21 cellular contexts compared by ENCODE assay signal in genomic region chr3:16326724-16327349, GRCh38.
DNase-seq lines count a peak whose midpoint lies in the region; ATAC-seq, FAIRE-seq and TF ChIP-seq lines count a peak whose summit lies in the region.
"Had no signal": no experiment of that assay in that cellular context is flagged by ENCODE, and none has a peak within 500 bp of the region (broad histone marks: within the 10 kb centered on the region; RNA-seq: fewer than 3 reads in every experiment).

No MANE protein-coding gene starts in this region.

- in situ Hi-C loops in GM12878 (cut with MboI), result no loop called here

- H2BK120ac ChIP-seq in mesendoderm (ENCODE audit: low read depth, low read length), result no peak overlapping the region

- H3K23ac ChIP-seq in mesendoderm (ENCODE audit: low read length), result no peak overlapping the region

- H2BK15ac ChIP-seq in mesendoderm (replicated peaks; ENCODE audit: low read depth), result no peak overlapping the region

- SMC1A ChIA-PET in GM12878 (lab: Charles Lee; ENCODE audit: uncharacterized antibody, unreplicated experiment), result no interaction called here

- peak overlapping the region; percentile 10 for H3K27ac ChIP-seq in CD8-positive, alpha-beta T cell (ENCODE audit: low read depth, low read length)
- no peak overlapping the region for H3K27ac ChIP-seq in GM12878 (ENCODE audit: control insufficient read depth, insufficient read depth)
- no peak overlapping the region for H3K27ac ChIP-seq in mesendoderm (ENCODE audit: low read depth, low read length)
- no peak overlapping the region for H3K27ac ChIP-seq in upper lobe of left lung
- H3K27ac ChIP-seq: SK-N-MC had no signal

- H3K18ac ChIP-seq in mesendoderm (ENCODE audit: low read length), result no peak overlapping the region

- H4K5ac ChIP-seq in mesendoderm (ENCODE audit: low read length), result no peak overlapping the region

- TF ChIP-seq RAD21 in GM12878 (IDR thresholded peaks at IDR 0.05; ENCODE audit: insufficient read depth, low read depth, low read length), result no peak

- no peak overlapping the region for H3K4me2 ChIP-seq in GM12878 (ENCODE audit: control insufficient read depth, insufficient read depth)
- no peak overlapping the region for H3K4me2 ChIP-seq in mesendoderm (ENCODE audit: low read length)

- H3K4me3 Mint-ChIP-seq in activated CD4-positive, alpha-beta T cell treated with anti-CD3 and anti-CD28 coated beads for 36 hours, result no peak overlapping the region
- no peak overlapping the region for H3K4me3 Mint-ChIP-seq in CD8-positive, alpha-beta T cell
- no peak overlapping the region for H3K4me3 Mint-ChIP-seq in HFFc6
- H3K4me3 Mint-ChIP-seq: type B pancreatic cell had no signal

- FAIRE-seq in GM12878 (lab: Jason Lieb, UNC), result no peak
- FAIRE-seq: A204.1, GM19239 had no signal

- POLR2A ChIA-PET in activated CD4-positive, alpha-beta T cell treated with anti-CD3 and anti-CD28 coated beads for 36 hours (lab: Charles Lee), result no interaction called here
- POLR2A ChIA-PET in CD8-positive, alpha-beta T cell (lab: Charles Lee), result no interaction called here
- POLR2A ChIA-PET in GM12878 (lab: Charles Lee), result no interaction called here

- DNase-seq in activated CD4-positive, alpha-beta T cell treated with anti-CD3 and anti-CD28 coated beads for 36 hours, result no peak
- no peak for DNase-seq in activated CD4-positive, alpha-beta T cell treated with anti-CD3 and anti-CD28 coated beads for 1 hour
- peak in 1 of 7 experiments; percentile 46 for DNase-seq in CD8-positive, alpha-beta T cell
- DNase-seq in GM12878 (ENCODE audit: low read depth, low spot score) (no peak), mesendoderm (no peak), HFFc6 (no peak), HT-29 (ENCODE audit: low spot score) (no peak), upper lobe of left lung (no peak)
- DNase-seq: activated CD4-positive, alpha-beta T cell treated with anti-CD3 and anti-CD28 coated beads, Interleukin-2, amount 50 U/mL, for 48 hours; C1 segment of cervical spinal cord; DMS79 treated with DMSO at 0.1 percent for 48 hours; effector memory CD4-positive, alpha-beta T cell; left colon; NCI-H187 treated with DMSO at 0.1 percent for 48 hours; NCI-H524; PC-3; posterior cingulate gyrus had no signal

- H2AFZ ChIP-seq in GM12878 (ENCODE audit: control insufficient read depth, low read depth, low read length), result no peak overlapping the region

- peak overlapping the region; percentile 37 for H3K27ac Mint-ChIP-seq in activated CD4-positive, alpha-beta T cell treated with anti-CD3 and anti-CD28 coated beads for 36 hours
- peak overlapping the region; percentile 72 for H3K27ac Mint-ChIP-seq in CD8-positive, alpha-beta T cell
- no peak overlapping the region for H3K27ac Mint-ChIP-seq in HFFc6
- H3K27ac Mint-ChIP-seq: type B pancreatic cell had no signal

- no peak for ATAC-seq in activated CD4-positive, alpha-beta T cell treated with anti-CD3 and anti-CD28 coated beads for 36 hours
- no peak for ATAC-seq in CD8-positive, alpha-beta T cell
- ATAC-seq in GM12878 (no peak), upper lobe of left lung (ENCODE audit: low FRiP score in 2 of 2) (no peak)
- ATAC-seq: left colon, PC-3 had no signal

- peaks cover 3% of the 10 kb centered on the region for H3K79me2 ChIP-seq in GM12878 (ENCODE audit: control insufficient read depth, insufficient read depth, low read length)
- no peaks in the 10 kb centered on the region for H3K79me2 ChIP-seq in mesendoderm (ENCODE audit: control insufficient read depth, insufficient read depth, low read length)

- H3K9me3 ChIP-seq in CD8-positive, alpha-beta T cell (ENCODE audit: low read length), result peaks cover 5% of the 10 kb centered on the region
- H3K9me3 ChIP-seq in GM12878 (replicated peaks; ENCODE audit: control insufficient read depth, insufficient read depth, low read length), result 0 out of 3 replicates have a peak, but pooled peaks cover 2% of the 10 kb centered on the region
- peaks cover 0 to 4% (median 1%) of the 10 kb centered on the region in 4 donors for H3K9me3 ChIP-seq in upper lobe of left lung

- H4K8ac ChIP-seq in mesendoderm (ENCODE audit: low read depth, low read length), result no peak overlapping the region

- TF ChIP-seq POLR2A in GM12878 (IDR thresholded peaks at IDR 0.05; ENCODE audit: low read depth, low read length) (no peak), upper lobe of left lung (IDR thresholded peaks at IDR 0.05) (no peak)

- no peaks in the 10 kb centered on the region for H3K79me1 ChIP-seq in mesendoderm (ENCODE audit: low read length)

- TF ChIP-seq EP300 in GM12878 (IDR thresholded peaks at IDR 0.05; ENCODE audit: borderline replicate concordance in 1 of 2, control insufficient read depth in 1 of 2, low read depth in 2 of 2, low read length in 2 of 2), result no peak
- no peak for TF ChIP-seq EP300 in upper lobe of left lung (IDR thresholded peaks at IDR 0.05)

- no peak for TF ChIP-seq CTCF in CD8-positive, alpha-beta T cell (IDR thresholded peaks at IDR 0.05)
- TF ChIP-seq CTCF in GM12878 (IDR thresholded peaks at IDR 0.05 in 2 of 3, conservative IDR thresholded peaks at IDR 0.05 in 1 of 3; ENCODE audit: control insufficient read depth in 2 of 3, extremely low read depth in 1 of 3, insufficient read depth in 1 of 3, low read depth in 3 of 3, low read length in 3 of 3), result no peak
- TF ChIP-seq CTCF in HFFc6 (IDR thresholded peaks at IDR 0.05), result no peak
- no peak for TF ChIP-seq CTCF in upper lobe of left lung (IDR thresholded peaks at IDR 0.05)

- WGBS in GM12878 (ENCODE audit: insufficient coverage, insufficient replicate concordance, low lambda C conversion rate, missing lambda C conversion rate), result 92% methylated on average over 15 of the region's 15 CpGs
- WGBS in mesendoderm (ENCODE audit: extremely low coverage, insufficient coverage, low lambda C conversion rate), result no CpG with 5 or more reads among the region's 15 CpGs
- WGBS in upper lobe of left lung, 2 donors, result 93 to 94% methylated on average over 14 to 15 of the region's 15 CpGs

- H3K56ac ChIP-seq in mesendoderm (ENCODE audit: low read length), result peak overlapping the region; percentile 7

- BruUV-seq in GM12878 (replicated peaks; lab: Mats Ljungman, UMichigan), result no TSS peak

- H3K27me3 Mint-ChIP-seq in activated CD4-positive, alpha-beta T cell treated with anti-CD3 and anti-CD28 coated beads for 36 hours, result no peaks in the 10 kb centered on the region
- no peaks in the 10 kb centered on the region for H3K27me3 Mint-ChIP-seq in CD8-positive, alpha-beta T cell (ENCODE audit: low read depth)
- H3K27me3 Mint-ChIP-seq in HFFc6 (ENCODE audit: insufficient read depth), result peaks cover 6% of the 10 kb centered on the region
- H3K27me3 Mint-ChIP-seq: type B pancreatic cell had no signal

- no peak overlapping the region for H2AK5ac ChIP-seq in mesendoderm (ENCODE audit: low read length)

- intact Hi-C loops in activated CD4-positive, alpha-beta T cell treated with anti-CD3 and anti-CD28 coated beads for 36 hours (cut with DNase I, micrococcal nuclease), result no loop called here
- intact Hi-C loops in CD8-positive, alpha-beta T cell (cut with DNase I, micrococcal nuclease), result no loop called here
- intact Hi-C loops in GM12878 (cut with micrococcal nuclease; ENCODE audit: unreplicated experiment), result no loop called here

- CTCF ChIA-PET in activated CD4-positive, alpha-beta T cell treated with anti-CD3 and anti-CD28 coated beads for 36 hours (lab: Charles Lee), result no interaction called here
- CTCF ChIA-PET in CD8-positive, alpha-beta T cell (lab: Charles Lee), result no interaction called here
- CTCF ChIA-PET in GM12878 (lab: Yijun Ruan, JAX), result no interaction called here

- H3K9ac ChIP-seq in GM12878 (ENCODE audit: control insufficient read depth, insufficient read depth, low read length), result no peak overlapping the region
- H3K9ac ChIP-seq in mesendoderm (ENCODE audit: low read length), result no peak overlapping the region

- H3K4me3 ChIP-seq in CD8-positive, alpha-beta T cell (ENCODE audit: low read depth, low read length), result no peak overlapping the region
- no peak overlapping the region for H3K4me3 ChIP-seq in GM12878
- H3K4me3 ChIP-seq in mesendoderm (ENCODE audit: low read length), result no peak overlapping the region
- no peak overlapping the region for H3K4me3 ChIP-seq in upper lobe of left lung
- H3K4me3 ChIP-seq: SK-N-MC had no signal

- H4K20me1 ChIP-seq in GM12878 (ENCODE audit: control insufficient read depth, insufficient read depth), result no peaks in the 10 kb centered on the region

- peaks cover 67% of the 10 kb centered on the region for H3K36me3 Mint-ChIP-seq in activated CD4-positive, alpha-beta T cell treated with anti-CD3 and anti-CD28 coated beads for 36 hours (ENCODE audit: low read depth)
- peaks cover 95% of the 10 kb centered on the region for H3K36me3 Mint-ChIP-seq in CD8-positive, alpha-beta T cell
- peaks cover 19% of the 10 kb centered on the region for H3K36me3 Mint-ChIP-seq in HFFc6 (ENCODE audit: low read depth)

- H2BK5ac ChIP-seq in mesendoderm (ENCODE audit: low read length), result no peak overlapping the region

- H3K27me3 ChIP-seq in CD8-positive, alpha-beta T cell (ENCODE audit: insufficient read depth, low read length), result no peaks in the 10 kb centered on the region
- H3K27me3 ChIP-seq in GM12878 (replicated peaks in 1 of 2; ENCODE audit: control insufficient read depth in 2 of 2, insufficient read depth in 2 of 2, low read length in 1 of 2) (no peaks in the 10 kb centered on the region), mesendoderm (ENCODE audit: insufficient read depth, low read length, poor library complexity) (no peaks in the 10 kb centered on the region), upper lobe of left lung (no peaks in the 10 kb centered on the region)

- peaks cover 88% of the 10 kb centered on the region for H3K36me3 ChIP-seq in CD8-positive, alpha-beta T cell (ENCODE audit: insufficient read depth, low read length)
- H3K36me3 ChIP-seq in GM12878 (ENCODE audit: control insufficient read depth in 2 of 2, insufficient read depth in 2 of 2, low read length in 1 of 2) (peaks cover 36 to 54% of the 10 kb centered on the region in 2 experiments), mesendoderm (ENCODE audit: control insufficient read depth, insufficient read depth, low read length) (no peaks in the 10 kb centered on the region), upper lobe of left lung (peaks cover 0 to 42% (median 31%) of the 10 kb centered on the region in 4 donors)

- H3K4me1 Mint-ChIP-seq in activated CD4-positive, alpha-beta T cell treated with anti-CD3 and anti-CD28 coated beads for 36 hours, result peaks cover 18% of the 10 kb centered on the region
- H3K4me1 Mint-ChIP-seq in CD8-positive, alpha-beta T cell (ENCODE audit: low read depth), result peaks cover 31% of the 10 kb centered on the region
- peaks cover 15% of the 10 kb centered on the region for H3K4me1 Mint-ChIP-seq in HFFc6 (ENCODE audit: low read depth)

- RAD21 ChIA-PET in GM12878 (lab: Charles Lee; ENCODE audit: unreplicated experiment), result no interaction called here

- peaks cover 10% of the 10 kb centered on the region for H3K9me3 Mint-ChIP-seq in activated CD4-positive, alpha-beta T cell treated with anti-CD3 and anti-CD28 coated beads for 36 hours (ENCODE audit: low read depth)
- peaks cover 7% of the 10 kb centered on the region for H3K9me3 Mint-ChIP-seq in CD8-positive, alpha-beta T cell
- H3K9me3 Mint-ChIP-seq in HFFc6, result peaks cover 6% of the 10 kb centered on the region

- peaks cover 12% of the 10 kb centered on the region for H3K4me1 ChIP-seq in CD8-positive, alpha-beta T cell (ENCODE audit: insufficient read depth, low read length)
- H3K4me1 ChIP-seq in GM12878 (ENCODE audit: control insufficient read depth, insufficient read depth, low read length) (no peaks in the 10 kb centered on the region), mesendoderm (ENCODE audit: control insufficient read depth, low read depth, low read length) (peaks cover 2% of the 10 kb centered on the region), upper lobe of left lung (peaks cover 0 to 8% (median 0%) of the 10 kb centered on the region in 4 donors)

- H3K4ac ChIP-seq in mesendoderm (ENCODE audit: low read depth, low read length), result no peak overlapping the region
